10 cellular contexts compared by ENCODE assay signal in genomic region chr13:48144413-48145035, GRCh38. TPM values are rescaled to one million over a fixed set of nuclear protein-coding genes. Genes with fewer than 3 reads are reported as not detected.
A peak's percentile ranks its signal among the peaks of the same experiment; 100 is the strongest.
DNase-seq lines count a peak whose midpoint lies in the region; ATAC-seq and TF ChIP-seq lines count a peak whose summit lies in the region.
"Had no signal": no experiment of that assay in that cellular context is flagged by ENCODE, and none has a peak within 500 bp of the region (broad histone marks: within the 10 kb centered on the region; RNA-seq: fewer than 3 reads in every experiment).

No MANE protein-coding gene starts in this region.

- no CpG with 5 or more reads among the region's 7 CpGs for WGBS in IMR-90 (ENCODE audit: extremely low coverage in 2 of 2, insufficient read length in 1 of 2), 2 experiments
- WGBS in spleen, 5 donors = 51 to 61% (median 55%) methylated on average over 7 of the region's 7 CpGs

- H3K36me3 Mint-ChIP-seq in activated CD8-positive, alpha-beta T cell treated with anti-CD3 and anti-CD28 coated beads for 36 hours (ENCODE audit: low read depth) = peaks cover 9% of the 10 kb centered on the region
- peaks cover 1% of the 10 kb centered on the region for H3K36me3 Mint-ChIP-seq in mesothelial cell of epicardium

- no peaks in the 10 kb centered on the region for H3K27me3 Mint-ChIP-seq in activated CD8-positive, alpha-beta T cell treated with anti-CD3 and anti-CD28 coated beads for 36 hours
- no peaks in the 10 kb centered on the region for H3K27me3 Mint-ChIP-seq in mesothelial cell of epicardium (ENCODE audit: low read depth)

- no TSS peak for BruUV-seq in IMR-90 (replicated peaks; lab: Mats Ljungman, UMichigan)

- no peak overlapping the region for H3K18ac ChIP-seq in IMR-90 (ENCODE audit: low read depth, low read length)

- H3K79me1 ChIP-seq in IMR-90 (ENCODE audit: low read depth in 1 of 2, low read length in 2 of 2) = no peaks in the 10 kb centered on the region

- in situ Hi-C loops in IMR-90 (cut with MboI; ENCODE audit: low sequenced_read_pairs) = no loop called here

- intact Hi-C loops in IMR-90 (cut with micrococcal nuclease) = no loop called here
- intact Hi-C loops in activated CD8-positive, alpha-beta T cell treated with anti-CD3 and anti-CD28 coated beads for 36 hours (cut with micrococcal nuclease) = no loop called here
- intact Hi-C loops in left ventricle myocardium superior (cut with micrococcal nuclease) = no loop called here
- intact Hi-C loops in spleen (cut with DNase I; ENCODE audit: low total_unique reads) = no loop called here

- H3K27ac ChIP-seq in IMR-90 (ENCODE audit: insufficient read depth, low read length) (no peak overlapping the region), spleen (peak overlapping the region; percentile 51 to 89 (median 82))

- peaks cover 36% of the 10 kb centered on the region for H3K4me1 Mint-ChIP-seq in activated CD8-positive, alpha-beta T cell treated with anti-CD3 and anti-CD28 coated beads for 36 hours (ENCODE audit: low read depth)
- H3K4me1 Mint-ChIP-seq in mesothelial cell of epicardium = no peaks in the 10 kb centered on the region

- H4K91ac ChIP-seq in IMR-90 (ENCODE audit: insufficient read depth, low read depth, low read length) = no peak overlapping the region

- no peak overlapping the region for H3K4me2 ChIP-seq in IMR-90 (ENCODE audit: low read depth, low read length)

- peak; percentile 45 for DNase-seq in IMR-90
- DNase-seq in activated CD8-positive, alpha-beta T cell treated with anti-CD3 and anti-CD28 coated beads for 36 hours = peak; percentile 38
- peak; percentile 52 for DNase-seq in left ventricle myocardium superior
- DNase-seq in spleen = no peak
- no peak for DNase-seq in mesothelial cell of epicardium (ENCODE audit: low spot score in 2 of 2, unreplicated experiment in 2 of 2)
- no peak for DNase-seq in SW480 (ENCODE audit: low spot score)
- DNase-seq in NCI-H2081 (lab: John Stamatoyannopoulos, UW) = no peak
- DNase-seq: activated CD4-positive, alpha-beta T cell treated with anti-CD3 and anti-CD28 coated beads for 4 hours; NCI-H526 had no signal

- no peak overlapping the region for H3K4ac ChIP-seq in IMR-90 (ENCODE audit: low read depth, low read length)

- no peak overlapping the region; the same call in 1 of the 2 replicates for H4K5ac ChIP-seq in IMR-90 (ENCODE audit: low read depth, low read length)

- CTCF ChIA-PET in IMR-90 (lab: Yijun Ruan, JAX) = no interaction called here
- CTCF ChIA-PET in activated CD8-positive, alpha-beta T cell treated with anti-CD3 and anti-CD28 coated beads for 36 hours (lab: Charles Lee) = interaction anchor here (1.3 kb wide), 1 partner anchor 17 kb away, joined by 7 read pairs; no protein-coding TSS in a partner anchor

- TF ChIP-seq CTCF in IMR-90 (conservative IDR thresholded peaks at IDR 0.05; ENCODE audit: low read depth, low read length) (no peak), spleen (IDR thresholded peaks at IDR 0.05 in 8 of 11, conservative IDR thresholded peaks at IDR 0.05 in 3 of 11) (no peak), mesothelial cell of epicardium (IDR thresholded peaks at IDR 0.05; ENCODE audit: unreplicated experiment) (no peak)
- TF ChIP-seq CTCF in activated CD8-positive, alpha-beta T cell treated with anti-CD3 and anti-CD28 coated beads for 36 hours (IDR thresholded peaks at IDR 0.05) = no peak

- H4K8ac ChIP-seq in IMR-90 (ENCODE audit: low read depth in 2 of 2, low read length in 2 of 2) = peak overlapping the region; percentile 50 to 63; a peak in 2 of 4 replicates

- peak overlapping the region; percentile 65 for H2AFZ ChIP-seq in IMR-90 (replicated peaks; ENCODE audit: low read length, poor library complexity)

- no peak overlapping the region for H3K14ac ChIP-seq in IMR-90 (replicated peaks; ENCODE audit: low read depth, low read length)

- no peak overlapping the region for H3K9ac ChIP-seq in IMR-90 (ENCODE audit: low read depth, low read length)

- TF ChIP-seq POLR2A in IMR-90 (IDR thresholded peaks at IDR 0.05; ENCODE audit: low read depth, low read length) = no peak
- TF ChIP-seq POLR2A in spleen (IDR thresholded peaks at IDR 0.05) = no peak

- no peak overlapping the region for H2BK5ac ChIP-seq in IMR-90 (ENCODE audit: low read depth, low read length, poor library complexity, severe bottlenecking)

- H3K9me3 ChIP-seq in IMR-90 (ENCODE audit: control insufficient read depth, insufficient read depth, low read length) = 0 out of 2 replicates have a peak, but pooled peaks cover 2% of the 10 kb centered on the region
- H3K9me3 ChIP-seq in spleen = no peaks in the 10 kb centered on the region

- H3K36me3 ChIP-seq in IMR-90 (ENCODE audit: control insufficient read depth, insufficient read depth, low read length) (no peaks in the 10 kb centered on the region), spleen (no peaks in the 10 kb centered on the region)

- H3K23ac ChIP-seq in IMR-90 (ENCODE audit: low read depth, low read length) = no peak overlapping the region

- no peak for ATAC-seq in IMR-90 (ENCODE audit: low read depth)
- ATAC-seq in activated CD8-positive, alpha-beta T cell treated with anti-CD3 and anti-CD28 coated beads for 36 hours = peak; percentile 57
- peak; percentile 93 for ATAC-seq in left ventricle myocardium superior
- no peak for ATAC-seq in HG02571 (IDR thresholded peaks at IDR 0.05; ENCODE audit: unreplicated experiment)

- no peak overlapping the region for H3K4me3 ChIP-seq in IMR-90 (ENCODE audit: insufficient read depth, low read depth, low read length)
- peak overlapping the region in 1 of 8 donors; percentile 32 for H3K4me3 ChIP-seq in spleen

- H3K9me3 Mint-ChIP-seq in activated CD8-positive, alpha-beta T cell treated with anti-CD3 and anti-CD28 coated beads for 36 hours = peaks cover 6% of the 10 kb centered on the region
- peaks cover 21% of the 10 kb centered on the region for H3K9me3 Mint-ChIP-seq in mesothelial cell of epicardium

- H2BK15ac ChIP-seq in IMR-90 (ENCODE audit: low read depth, low read length) = no peak overlapping the region

- no peak overlapping the region for H2AK5ac ChIP-seq in IMR-90 (ENCODE audit: low read depth, low read length)

- no peaks in the 10 kb centered on the region for H3K9me1 ChIP-seq in IMR-90 (ENCODE audit: insufficient read depth, low read length)

- peak overlapping the region; percentile 81 for H3K27ac Mint-ChIP-seq in activated CD8-positive, alpha-beta T cell treated with anti-CD3 and anti-CD28 coated beads for 36 hours
- no peak overlapping the region for H3K27ac Mint-ChIP-seq in mesothelial cell of epicardium

- H2BK20ac ChIP-seq in IMR-90 (ENCODE audit: low read depth, low read length) = no peak overlapping the region

- TF ChIP-seq RAD21 in IMR-90 (IDR thresholded peaks at IDR 0.05; ENCODE audit: low read length) = no peak

- dilution Hi-C loops in IMR-90 (cut with HindIII; ENCODE audit: low sequenced_read_pairs, unreplicated experiment) = no loop called here

- no peaks in the 10 kb centered on the region for H4K20me1 ChIP-seq in IMR-90 (ENCODE audit: insufficient read depth, low read length)

- H3K4me1 ChIP-seq in IMR-90 (ENCODE audit: control insufficient read depth, insufficient read depth, low read length) (no peaks in the 10 kb centered on the region), spleen (peaks cover 3 to 36% (median 21%) of the 10 kb centered on the region in 6 donors)

- H3K27me3 ChIP-seq in IMR-90 (ENCODE audit: control insufficient read depth, insufficient read depth, low read length) = peaks cover 2% of the 10 kb centered on the region
- H3K27me3 ChIP-seq in spleen (replicated peaks in 1 of 7) = no peaks in the 10 kb centered on the region

- no peak overlapping the region for H2AK9ac ChIP-seq in IMR-90 (replicated peaks; ENCODE audit: low read depth, low read length, poor library complexity)

- no peak overlapping the region for H3K56ac ChIP-seq in IMR-90 (ENCODE audit: extremely low read depth, insufficient read depth, low read length)

- H2BK120ac ChIP-seq in IMR-90 (ENCODE audit: low read depth, low read length) = no peak overlapping the region

- H3K4me3 Mint-ChIP-seq in activated CD8-positive, alpha-beta T cell treated with anti-CD3 and anti-CD28 coated beads for 36 hours = no peak overlapping the region
- H3K4me3 Mint-ChIP-seq in mesothelial cell of epicardium = no peak overlapping the region

- POLR2A ChIA-PET in IMR-90 (lab: Charles Lee; ENCODE audit: unreplicated experiment) = no interaction called here
- POLR2A ChIA-PET in activated CD8-positive, alpha-beta T cell treated with anti-CD3 and anti-CD28 coated beads for 36 hours (lab: Charles Lee) = interaction anchor here (0.8 kb wide), 1 partner anchor 89 kb away, joined by 3 read pairs; the partner anchor contains the start of gene ITM2B

TF ChIP-seq in IMR-90, 13 proteins besides CTCF, POLR2A, EP300 and RAD21:
- TF ChIP-seq FOS (IDR thresholded peaks at IDR 0.05; ENCODE audit: low read depth, low read length) (no peak), RCOR1 (IDR thresholded peaks at IDR 0.05; ENCODE audit: insufficient replicate concordance, low read length) (no peak), BHLHE40 (IDR thresholded peaks at IDR 0.05; ENCODE audit: low read depth, low read length) (no peak), CEBPB (IDR thresholded peaks at IDR 0.05; ENCODE audit: low read depth, low read length) (no peak)
- TF ChIP-seq, protein P1, sequence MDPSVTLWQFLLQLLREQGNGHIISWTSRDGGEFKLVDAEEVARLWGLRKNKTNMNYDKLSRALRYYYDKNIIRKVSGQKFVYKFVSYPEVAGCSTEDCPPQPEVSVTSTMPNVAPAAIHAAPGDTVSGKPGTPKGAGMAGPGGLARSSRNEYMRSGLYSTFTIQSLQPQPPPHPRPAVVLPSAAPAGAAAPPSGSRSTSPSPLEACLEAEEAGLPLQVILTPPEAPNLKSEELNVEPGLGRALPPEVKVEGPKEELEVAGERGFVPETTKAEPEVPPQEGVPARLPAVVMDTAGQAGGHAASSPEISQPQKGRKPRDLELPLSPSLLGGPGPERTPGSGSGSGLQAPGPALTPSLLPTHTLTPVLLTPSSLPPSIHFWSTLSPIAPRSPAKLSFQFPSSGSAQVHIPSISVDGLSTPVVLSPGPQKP (IDR thresholded peaks at IDR 0.05; ENCODE audit: borderline replicate concordance, low read depth, low read length) = no peak
TF ChIP-seq in IMR-90: peak in this region for 0.

RNA-seq across cellular contexts. Expression of gene MED4, which starts 49.6 kb away (rescaled TPM):
- total RNA-seq in IMR-90 (2012; rRNA removed) (25.3 and 28.3 TPM in 2 replicates), left ventricle myocardium superior (43.4 TPM), spleen (10 to 100 TPM; 35.7 to 50.8 (median 38.1) TPM), mesothelial cell of epicardium (45.0 to 46.6 TPM (median 46.3 TPM) in 3 replicates)
- polyA plus RNA-seq in IMR-90 (2012; rRNA removed) (38.5 and 40.5 TPM in 2 replicates), spleen (10 to 100 TPM; 47.3 to 61.7 (median 61.6) TPM)
- polyA plus RNA-seq in IMR-90 (2012; cell fraction: cytosol; rRNA removed) = 13.2 and 16.4 TPM in 2 replicates
- polyA plus RNA-seq in IMR-90 (2012; cell fraction: nucleus; rRNA removed; ENCODE audit: low replicate concordance) = 2.4 and 21.2 TPM in 2 replicates
- 10 to 100 TPM; 53.6 to 57.2 TPM for total RNA-seq in activated CD8-positive, alpha-beta T cell treated with anti-CD3 and anti-CD28 coated beads for 36 hours

Comparison
In these comparisons a context has a peak if more than half of its experiments do, and no peak if none do; other contexts are left out.
1. ATAC-seq: peak in activated CD8-positive, alpha-beta T cell treated with anti-CD3 and anti-CD28 coated beads for 36 hours (single experiment) and left ventricle myocardium superior (single experiment); none in IMR-90 (single experiment) and HG02571 (single experiment).
2. DNase-seq: peak in IMR-90 (single experiment), activated CD8-positive, alpha-beta T cell treated with anti-CD3 and anti-CD28 coated beads for 36 hours (single experiment) and left ventricle myocardium superior (single experiment); none in spleen (single experiment), mesothelial cell of epicardium (0 of 2), SW480 (single experiment) and NCI-H2081 (0 of 2).